Comparison of ENCODE assay signal across 16 cellular contexts in the genomic region with DNA sequence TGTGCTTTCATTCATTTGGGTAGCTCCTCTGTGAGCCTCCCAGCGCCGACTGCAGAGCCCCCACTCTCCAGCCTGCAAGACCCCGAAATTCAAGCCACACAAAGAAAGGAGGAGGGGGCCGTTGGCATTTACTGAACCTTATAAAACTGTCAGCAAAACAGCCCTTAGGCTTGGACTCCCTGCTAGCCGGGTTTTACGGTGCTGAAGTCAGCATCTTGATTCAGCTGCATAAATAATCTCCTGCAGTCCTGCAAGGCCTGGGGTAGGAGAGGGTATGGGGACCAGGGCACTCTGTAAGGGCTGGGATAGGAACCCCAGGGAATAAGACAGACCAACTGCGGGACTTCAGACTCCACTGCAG.
A peak's percentile ranks its signal among the peaks of the same experiment; 100 is the strongest.
DNase-seq lines count a peak whose midpoint lies in the region; ATAC-seq and TF ChIP-seq lines count a peak whose summit lies in the region.
"Had no signal": no experiment of that assay in that cellular context is flagged by ENCODE, and none has a peak within 500 bp of the region (broad histone marks: within the 10 kb centered on the region; RNA-seq: fewer than 3 reads in every experiment).

No MANE protein-coding gene starts in this region.

- H3K4me1 ChIP-seq in IMR-90 (ENCODE audit: control insufficient read depth, insufficient read depth, low read length): peaks cover 33% of the 10 kb centered on the region
- no peaks in the 10 kb centered on the region for H3K4me1 ChIP-seq in CD8-positive, alpha-beta T cell (ENCODE audit: insufficient read depth, low read length)

- H3K56ac ChIP-seq in IMR-90 (ENCODE audit: extremely low read depth, insufficient read depth, low read length): no peak overlapping the region

- H3K9ac ChIP-seq in IMR-90 (ENCODE audit: low read depth, low read length): peak overlapping the region; percentile 31; the same call in 1 of the 2 replicates

- CTCF ChIA-PET in AG04450 (lab: Charles Lee): interaction anchor here (1.0 kb wide), 2 partner anchors 16 to 181 kb away, joined by 3 to 6 read pairs; no protein-coding TSS in a partner anchor
- CTCF ChIA-PET in IMR-90 (lab: Yijun Ruan, JAX): no interaction called here
- CTCF ChIA-PET in CD8-positive, alpha-beta T cell (lab: Charles Lee): no interaction called here

- dilution Hi-C loops in IMR-90 (cut with HindIII; ENCODE audit: low sequenced_read_pairs, unreplicated experiment): no loop called here

- H4K8ac ChIP-seq in IMR-90 (ENCODE audit: low read depth in 2 of 2, low read length in 2 of 2): peak overlapping the region; percentile 1 to 94; a peak in 3 of 4 replicates

- BruUV-seq in IMR-90 (replicated peaks; lab: Mats Ljungman, UMichigan): no TSS peak

- H4K5ac ChIP-seq in IMR-90 (ENCODE audit: low read depth, low read length): peak overlapping the region; percentile 66

- no peak overlapping the region for H3K4me3 Mint-ChIP-seq in endothelial cell (ENCODE audit: unreplicated experiment)
- H3K4me3 Mint-ChIP-seq in mesothelial cell of epicardium: peak overlapping the region; percentile 40
- no peak overlapping the region for H3K4me3 Mint-ChIP-seq in CD8-positive, alpha-beta T cell
- H3K4me3 Mint-ChIP-seq: activated T-helper 1 cell treated with anti-CD3 and anti-CD28 coated beads, Interleukin-12 subunit alpha, Interleukin-12 subunit beta, Interleukin-2, Interleukin-4 antibody, amounts not matched to agents 30 ng/mL and 10 ng/mL and 1 ng/mL, durations not matched to agents 14 hours and 24 hours and 36 hours; stimulated activated naive B cell treated with anti-CD40 and anti-IgM and Interleukin-4, amounts not matched to agents 10 μg/mL and 1 μg/mL and 100 μg/mL, for 72 hours had no signal

- H3K4me1 Mint-ChIP-seq in endothelial cell (ENCODE audit: unreplicated experiment) (peaks cover 63% of the 10 kb centered on the region), mesothelial cell of epicardium (peaks cover 52% of the 10 kb centered on the region)
- peaks cover 2% of the 10 kb centered on the region for H3K4me1 Mint-ChIP-seq in CD8-positive, alpha-beta T cell (ENCODE audit: low read depth)

- no peaks in the 10 kb centered on the region for H3K9me3 Mint-ChIP-seq in endothelial cell (ENCODE audit: unreplicated experiment)
- H3K9me3 Mint-ChIP-seq in mesothelial cell of epicardium: no peaks in the 10 kb centered on the region
- no peaks in the 10 kb centered on the region for H3K9me3 Mint-ChIP-seq in CD8-positive, alpha-beta T cell
- H3K9me3 Mint-ChIP-seq: activated T-helper 1 cell treated with anti-CD3 and anti-CD28 coated beads, Interleukin-12 subunit alpha, Interleukin-12 subunit beta, Interleukin-2, Interleukin-4 antibody, amounts not matched to agents 30 ng/mL and 10 ng/mL and 1 ng/mL, durations not matched to agents 14 hours and 24 hours and 36 hours; stimulated activated naive B cell treated with anti-CD40 and anti-IgM and Interleukin-4, amounts not matched to agents 10 μg/mL and 1 μg/mL and 100 μg/mL, for 72 hours had no signal

- 10% methylated on average over 4 of the region's 7 CpGs; no CpG with 5 or more reads in 1 of the 2 experiments for WGBS in IMR-90 (ENCODE audit: extremely low coverage in 2 of 2, insufficient read length in 1 of 2), 2 experiments

- TF ChIP-seq RAD21 in IMR-90 (IDR thresholded peaks at IDR 0.05; ENCODE audit: low read length): no peak

- peak overlapping the region; percentile 90 for H2AFZ ChIP-seq in IMR-90 (replicated peaks; ENCODE audit: low read length, poor library complexity)

- in situ Hi-C loops in IMR-90 (cut with MboI; ENCODE audit: low sequenced_read_pairs): loop anchor here (25.0 kb wide), 2 partner anchors 501 to 1049 kb away; partner anchors contain the start of genes ATP5F1C and KIN

- no peaks in the 10 kb centered on the region; a peak in 1 of 4 replicates for H3K79me1 ChIP-seq in IMR-90 (ENCODE audit: low read depth in 1 of 2, low read length in 2 of 2)

- 0 out of 2 replicates have a peak overlapping the region, but pooled peaks have one; percentile 5 for H2AK5ac ChIP-seq in IMR-90 (ENCODE audit: low read depth, low read length)

- POLR2A ChIA-PET in AG04450 (lab: Yijun Ruan, JAX) (interaction anchor here (1.0 to 1.3 kb wide), 2 partner anchors 11 to 17 kb away, joined by 3 read pairs; no protein-coding TSS in a partner anchor), IMR-90 (lab: Charles Lee; ENCODE audit: unreplicated experiment) (no interaction called here)
- POLR2A ChIA-PET in CD8-positive, alpha-beta T cell (lab: Charles Lee): no interaction called here

- ATAC-seq in IMR-90 (ENCODE audit: low read depth): peak; percentile 34
- no peak for ATAC-seq in CD8-positive, alpha-beta T cell

- peak overlapping the region; percentile 86 for H2BK20ac ChIP-seq in IMR-90 (ENCODE audit: low read depth, low read length)

- intact Hi-C loops in IMR-90 (cut with micrococcal nuclease): no loop called here
- intact Hi-C loops in CD8-positive, alpha-beta T cell (cut with DNase I, micrococcal nuclease): no loop called here

- H4K20me1 ChIP-seq in IMR-90 (ENCODE audit: insufficient read depth, low read length): no peaks in the 10 kb centered on the region

- peak overlapping the region; percentile 4 for H2AK9ac ChIP-seq in IMR-90 (replicated peaks; ENCODE audit: low read depth, low read length, poor library complexity)

- no peak overlapping the region for H3K27ac Mint-ChIP-seq in endothelial cell (ENCODE audit: unreplicated experiment)
- H3K27ac Mint-ChIP-seq in mesothelial cell of epicardium: peak overlapping the region; percentile 66
- no peak overlapping the region for H3K27ac Mint-ChIP-seq in CD8-positive, alpha-beta T cell
- H3K27ac Mint-ChIP-seq: activated T-helper 1 cell treated with anti-CD3 and anti-CD28 coated beads, Interleukin-12 subunit alpha, Interleukin-12 subunit beta, Interleukin-2, Interleukin-4 antibody, amounts not matched to agents 30 ng/mL and 10 ng/mL and 1 ng/mL, durations not matched to agents 14 hours and 24 hours and 36 hours; stimulated activated naive B cell treated with anti-CD40 and anti-IgM and Interleukin-4, amounts not matched to agents 10 μg/mL and 1 μg/mL and 100 μg/mL, for 72 hours had no signal

- H2BK120ac ChIP-seq in IMR-90 (ENCODE audit: low read depth, low read length): peak overlapping the region; percentile 91

- H4K91ac ChIP-seq in IMR-90 (ENCODE audit: insufficient read depth, low read depth, low read length): peak overlapping the region; percentile 65

- no peak for TF ChIP-seq CTCF in AG04450 (IDR thresholded peaks at IDR 0.05; ENCODE audit: low read depth, low read length)
- no peak for TF ChIP-seq CTCF in IMR-90 (conservative IDR thresholded peaks at IDR 0.05; ENCODE audit: low read depth, low read length)
- TF ChIP-seq CTCF in endothelial cell (IDR thresholded peaks at IDR 0.05; ENCODE audit: unreplicated experiment): no peak
- TF ChIP-seq CTCF in mesothelial cell of epicardium (IDR thresholded peaks at IDR 0.05; ENCODE audit: unreplicated experiment): no peak
- TF ChIP-seq CTCF in CD8-positive, alpha-beta T cell (IDR thresholded peaks at IDR 0.05): no peak

- no peak for DNase-seq in AG04450 (ENCODE audit: low read depth, low spot score)
- DNase-seq in IMR-90: peak; percentile 33
- DNase-seq in endothelial cell (ENCODE audit: low spot score): peak; percentile 16
- DNase-seq in mesothelial cell of epicardium (ENCODE audit: low spot score in 2 of 2, unreplicated experiment in 2 of 2): no peak
- no peak for DNase-seq in T1000 (lab: John Stamatoyannopoulos, UW)
- no peak for DNase-seq in CD8-positive, alpha-beta T cell
- no peak for DNase-seq in activated naive CD4-positive, alpha-beta T cell treated with anti-CD3 and anti-CD28 coated beads, Interleukin-2, amount 50 U/mL, for 16 hours
- DNase-seq in SKM-1 (lab: John Stamatoyannopoulos, UW; ENCODE audit: unreplicated experiment): no peak
- DNase-seq: C1 segment of cervical spinal cord; central memory CD4-positive, alpha-beta T cell; GF-D8; NCI-H446; stimulated activated CD4-positive, alpha-beta T cell treated with anti-CD3 and anti-CD28 coated beads, Interleukin-2, amount 100 ng/mL, for 24 hours; stimulated activated naive B cell treated with anti-CD40 and anti-IgM and Interleukin-4, amounts not matched to agents 10 μg/mL and 1 μg/mL and 100 μg/mL, for 72 hours had no signal

- no peaks in the 10 kb centered on the region for H3K36me3 Mint-ChIP-seq in endothelial cell (ENCODE audit: low read depth, unreplicated experiment)
- H3K36me3 Mint-ChIP-seq in mesothelial cell of epicardium: no peaks in the 10 kb centered on the region
- H3K36me3 Mint-ChIP-seq in CD8-positive, alpha-beta T cell: no peaks in the 10 kb centered on the region
- H3K36me3 Mint-ChIP-seq: stimulated activated naive B cell treated with anti-CD40 and anti-IgM and Interleukin-4, amounts not matched to agents 10 μg/mL and 1 μg/mL and 100 μg/mL, for 72 hours had no signal

- H3K18ac ChIP-seq in IMR-90 (ENCODE audit: low read depth, low read length): peak overlapping the region; percentile 70

- peak overlapping the region; percentile 91 for H3K4ac ChIP-seq in IMR-90 (ENCODE audit: low read depth, low read length)

- H3K14ac ChIP-seq in IMR-90 (replicated peaks; ENCODE audit: low read depth, low read length): peak overlapping the region; percentile 74; the same call in 1 of the 2 replicates

- H3K27ac ChIP-seq in AG04450 (ENCODE audit: low read depth, low read length) (peak overlapping the region; percentile 52), IMR-90 (ENCODE audit: insufficient read depth, low read length) (peak overlapping the region; percentile 71)
- H3K27ac ChIP-seq in CD8-positive, alpha-beta T cell (ENCODE audit: low read depth, low read length): no peak overlapping the region

- peak overlapping the region; percentile 47; the same call in 1 of the 2 replicates for H3K23ac ChIP-seq in IMR-90 (ENCODE audit: low read depth, low read length)

- peak overlapping the region; percentile 15; the same call in 1 of the 2 replicates for H3K4me3 ChIP-seq in AG04450 (ENCODE audit: low read depth, low read length)
- H3K4me3 ChIP-seq in IMR-90 (ENCODE audit: insufficient read depth, low read depth, low read length): no peak overlapping the region
- no peak overlapping the region for H3K4me3 ChIP-seq in CD8-positive, alpha-beta T cell (ENCODE audit: low read depth, low read length)
- H3K4me3 ChIP-seq: MG63 had no signal

- peak overlapping the region; percentile 43; the same call in 1 of the 3 replicates for H2BK15ac ChIP-seq in IMR-90 (ENCODE audit: low read depth, low read length)

- peaks cover 5% of the 10 kb centered on the region for H3K27me3 Mint-ChIP-seq in endothelial cell (ENCODE audit: unreplicated experiment)
- H3K27me3 Mint-ChIP-seq in mesothelial cell of epicardium (ENCODE audit: low read depth): no peaks in the 10 kb centered on the region
- H3K27me3 Mint-ChIP-seq in CD8-positive, alpha-beta T cell (ENCODE audit: low read depth): peaks cover 24% of the 10 kb centered on the region

- peak overlapping the region; percentile 77 for H3K4me2 ChIP-seq in IMR-90 (ENCODE audit: low read depth, low read length)

- H3K9me1 ChIP-seq in IMR-90 (ENCODE audit: insufficient read depth, low read length): peaks cover 16% of the 10 kb centered on the region

- H3K36me3 ChIP-seq in IMR-90 (ENCODE audit: control insufficient read depth, insufficient read depth, low read length): no peaks in the 10 kb centered on the region
- H3K36me3 ChIP-seq in CD8-positive, alpha-beta T cell (ENCODE audit: insufficient read depth, low read length): no peaks in the 10 kb centered on the region
- H3K36me3 ChIP-seq: MG63 had no signal

- no peak for TF ChIP-seq POLR2A in IMR-90 (IDR thresholded peaks at IDR 0.05; ENCODE audit: low read depth, low read length)

- H3K27me3 ChIP-seq in AG04450 (ENCODE audit: control insufficient read depth, insufficient read depth, low read length) (no peaks in the 10 kb centered on the region), IMR-90 (ENCODE audit: control insufficient read depth, insufficient read depth, low read length) (no peaks in the 10 kb centered on the region)
- H3K27me3 ChIP-seq in CD8-positive, alpha-beta T cell (ENCODE audit: insufficient read depth, low read length): no peaks in the 10 kb centered on the region
- H3K27me3 ChIP-seq: MG63 had no signal

- peak overlapping the region; percentile 96 for H2BK5ac ChIP-seq in IMR-90 (ENCODE audit: low read depth, low read length, poor library complexity, severe bottlenecking)

- H3K9me3 ChIP-seq in AG04450 (ENCODE audit: control insufficient read depth, insufficient read depth, low read length) (no peaks in the 10 kb centered on the region), IMR-90 (ENCODE audit: control insufficient read depth, insufficient read depth, low read length) (no peaks in the 10 kb centered on the region)
- H3K9me3 ChIP-seq in CD8-positive, alpha-beta T cell (ENCODE audit: low read length): no peaks in the 10 kb centered on the region
- H3K9me3 ChIP-seq: MG63 had no signal

Comparison
In these comparisons a context has a peak if more than half of its experiments do, and no peak if none do; other contexts are left out.
1. DNase-seq: peak in IMR-90 (single experiment) and endothelial cell (single experiment); none in AG04450 (single experiment), mesothelial cell of epicardium (0 of 2), T1000 (single experiment), CD8-positive, alpha-beta T cell (0 of 7), activated naive CD4-positive, alpha-beta T cell treated with anti-CD3 and anti-CD28 coated beads, Interleukin-2, amount 50 U/mL, for 16 hours (single experiment) and SKM-1 (single experiment).